ENCODE assay signal across 18 cellular contexts in the genomic region with DNA sequence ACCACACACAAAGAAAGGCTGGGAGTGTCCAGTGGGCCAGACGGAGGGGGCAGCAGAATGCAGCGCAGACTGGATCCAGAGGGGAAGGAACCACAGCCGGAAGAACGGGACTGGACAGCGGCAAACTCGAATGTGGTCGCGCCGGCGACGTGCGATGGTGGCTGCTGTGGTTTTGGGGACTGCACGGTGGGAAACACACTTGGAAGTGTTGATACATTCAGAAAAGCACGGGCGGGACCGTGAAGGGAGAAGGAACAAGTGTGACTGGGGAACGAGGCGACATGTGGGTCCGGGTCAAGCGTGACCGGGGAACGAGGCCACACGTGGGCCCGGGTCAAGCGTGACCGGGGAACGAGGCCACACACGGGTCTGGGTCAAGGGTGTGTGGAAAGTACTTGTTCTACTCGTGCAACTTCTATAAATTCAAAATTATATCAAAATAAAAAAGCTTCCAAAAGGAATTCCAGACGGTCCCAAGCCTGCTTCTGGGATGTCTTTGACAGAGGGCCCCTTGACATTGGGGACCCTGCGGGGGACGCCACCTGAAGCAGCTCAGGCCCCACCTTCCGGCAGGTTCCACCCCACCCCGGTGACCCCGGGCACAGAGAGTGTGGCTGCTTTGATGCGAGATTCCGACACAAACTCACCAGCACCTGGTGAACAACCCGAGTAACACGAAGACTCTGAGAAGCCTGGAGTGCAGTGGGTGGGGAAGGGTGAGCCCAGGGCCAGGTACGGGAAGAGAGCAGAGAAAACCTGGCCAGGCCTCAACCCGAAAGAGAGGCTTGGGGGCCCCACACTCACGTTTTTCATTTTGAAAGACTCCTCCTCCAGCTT. TPM values are rescaled to one million over a fixed set of nuclear protein-coding genes. Genes with fewer than 3 reads are reported as not detected.
DNase-seq lines count a peak whose midpoint lies in the region; ATAC-seq and TF ChIP-seq lines count a peak whose summit lies in the region.
"Had no signal": no experiment of that assay in that cellular context is flagged by ENCODE, and none has a peak within 500 bp of the region (broad histone marks: within the 10 kb centered on the region; RNA-seq: fewer than 3 reads in every experiment).

No MANE protein-coding gene starts in this region.

- H3K4me1 Mint-ChIP-seq in CD14-positive monocyte (no peaks in the 10 kb centered on the region), MCF 10A (ENCODE audit: insufficient read depth, unreplicated experiment) (no peaks in the 10 kb centered on the region)
- peaks cover 4% of the 10 kb centered on the region for H3K4me1 Mint-ChIP-seq in activated CD4-positive, alpha-beta memory T cell treated with anti-CD3 and anti-CD28 coated beads for 36 hours (ENCODE audit: low read depth)
- H3K4me1 Mint-ChIP-seq: activated CD8-positive, alpha-beta memory T cell treated with anti-CD3 and anti-CD28 coated beads, Interleukin-2, amount 10 ng/mL, durations not matched to agents 7 days and 5 days had no signal

- no TSS peak for BruUV-seq in MCF 10A (replicated peaks; lab: Mats Ljungman, UMichigan)

- H3K9me3 Mint-ChIP-seq in CD14-positive monocyte (peaks cover 0 to 2% (median 0%) of the 10 kb centered on the region in 7 donors), MCF 10A (ENCODE audit: unreplicated experiment) (no peaks in the 10 kb centered on the region)
- no peaks in the 10 kb centered on the region for H3K9me3 Mint-ChIP-seq in activated CD4-positive, alpha-beta memory T cell treated with anti-CD3 and anti-CD28 coated beads for 36 hours

- no peak overlapping the region for H3K4me3 Mint-ChIP-seq in CD14-positive monocyte
- no peak overlapping the region for H3K4me3 Mint-ChIP-seq in activated CD4-positive, alpha-beta memory T cell treated with anti-CD3 and anti-CD28 coated beads for 36 hours
- no peak overlapping the region for H3K4me3 Mint-ChIP-seq in MCF 10A (ENCODE audit: unreplicated experiment)
- H3K4me3 Mint-ChIP-seq: activated CD8-positive, alpha-beta memory T cell treated with anti-CD3 and anti-CD28 coated beads, Interleukin-2, amount 10 ng/mL, durations not matched to agents 7 days and 5 days; activated naive CD8-positive, alpha-beta T cell had no signal

- H3K27me3 ChIP-seq in dorsolateral prefrontal cortex: no peaks in the 10 kb centered on the region

- intact Hi-C loops in CD14-positive monocyte (cut with micrococcal nuclease) (no loop called here), left cardiac atrium (cut with DNase I) (no loop called here), posterior vena cava (cut with DNase I) (no loop called here), dorsolateral prefrontal cortex (cut with DNase I) (no loop called here), MCF 10A (cut with micrococcal nuclease) (no loop called here)
- intact Hi-C loops in activated CD4-positive, alpha-beta memory T cell treated with anti-CD3 and anti-CD28 coated beads for 36 hours (cut with micrococcal nuclease): no loop called here

- ATAC-seq in left cardiac atrium: no peak
- ATAC-seq: activated CD8-positive, alpha-beta memory T cell treated with anti-CD3 and anti-CD28 coated beads, Interleukin-2, amount 10 ng/mL, durations not matched to agents 7 days and 5 days; PC-3 had no signal

- peak; percentile 14 for DNase-seq in CD14-positive monocyte (ENCODE audit: low spot score)
- DNase-seq in activated CD4-positive, alpha-beta memory T cell treated with anti-CD3 and anti-CD28 coated beads for 36 hours: no peak
- DNase-seq in left cardiac atrium: peak; percentile 18
- DNase-seq in posterior vena cava (ENCODE audit: low spot score): peak; percentile 68
- no peak for DNase-seq in medulla oblongata (ENCODE audit: extremely low spot score)
- DNase-seq in stimulated activated CD4-positive, alpha-beta T cell treated with anti-CD3 and anti-CD28 coated beads, Interleukin-15, amount 100 ng/mL, for 24 hours: no peak
- no peak for DNase-seq in dorsolateral prefrontal cortex
- no peak for DNase-seq in MCF 10A (ENCODE audit: unreplicated experiment)
- DNase-seq: activated CD8-positive, alpha-beta memory T cell treated with anti-CD3 and anti-CD28 coated beads, Interleukin-2, amount 10 ng/mL, durations not matched to agents 7 days and 5 days; AML-193; cerebellar nuclear complex; islet precursor cell; NCI-H1930; NCI-H69 had no signal

- peak overlapping the region in 2 of 59 donors; percentile 5 to 30 for H3K27ac ChIP-seq in dorsolateral prefrontal cortex
- H3K27ac ChIP-seq: prostate gland, VCaP had no signal

- no peak for TF ChIP-seq CTCF in CD14-positive monocyte (IDR thresholded peaks at IDR 0.05)
- no peak for TF ChIP-seq CTCF in dorsolateral prefrontal cortex (IDR thresholded peaks at IDR 0.05 in 54 of 56, conservative IDR thresholded peaks at IDR 0.05 in 2 of 56; ENCODE audit: low read depth in 1 of 56, partially characterized antibody in 56 of 56)
- no peak for TF ChIP-seq CTCF in MCF 10A (IDR thresholded peaks at IDR 0.05; ENCODE audit: unreplicated experiment)

- POLR2A ChIA-PET in activated CD4-positive, alpha-beta memory T cell treated with anti-CD3 and anti-CD28 coated beads for 36 hours (lab: Charles Lee): no interaction called here
- POLR2A ChIA-PET in MCF 10A (lab: Yijun Ruan, JAX): interaction anchor here (0.6 to 1.5 kb wide), 2 partner anchors 17 to 38 kb away, joined by 3 read pairs; no protein-coding TSS in a partner anchor

- H3K27me3 Mint-ChIP-seq in CD14-positive monocyte (ENCODE audit: low read depth in 3 of 3) (peaks cover 0 to 2% (median 0%) of the 10 kb centered on the region in 3 donors), MCF 10A (ENCODE audit: insufficient read depth, unreplicated experiment) (no peaks in the 10 kb centered on the region)
- no peaks in the 10 kb centered on the region for H3K27me3 Mint-ChIP-seq in activated CD4-positive, alpha-beta memory T cell treated with anti-CD3 and anti-CD28 coated beads for 36 hours
- H3K27me3 Mint-ChIP-seq: activated CD8-positive, alpha-beta memory T cell treated with anti-CD3 and anti-CD28 coated beads, Interleukin-2, amount 10 ng/mL, durations not matched to agents 7 days and 5 days; activated naive CD8-positive, alpha-beta T cell had no signal

- no peak overlapping the region for H3K4me3 ChIP-seq in dorsolateral prefrontal cortex
- H3K4me3 ChIP-seq: prostate gland had no signal

- H3K27ac Mint-ChIP-seq in CD14-positive monocyte (peak overlapping the region in 2 of 7 donors; percentile 53 to 55), MCF 10A (ENCODE audit: low read depth, unreplicated experiment) (no peak overlapping the region)
- H3K27ac Mint-ChIP-seq in activated CD4-positive, alpha-beta memory T cell treated with anti-CD3 and anti-CD28 coated beads for 36 hours: peak overlapping the region; percentile 52
- H3K27ac Mint-ChIP-seq: activated CD8-positive, alpha-beta memory T cell treated with anti-CD3 and anti-CD28 coated beads, Interleukin-2, amount 10 ng/mL, durations not matched to agents 7 days and 5 days had no signal

- CTCF ChIA-PET in activated CD4-positive, alpha-beta memory T cell treated with anti-CD3 and anti-CD28 coated beads for 36 hours (lab: Charles Lee): no interaction called here
- CTCF ChIA-PET in MCF 10A (lab: Yijun Ruan, JAX): no interaction called here

- H3K36me3 Mint-ChIP-seq in CD14-positive monocyte (peaks cover 66 to 76% of the 10 kb centered on the region in 2 donors), MCF 10A (ENCODE audit: insufficient read depth, unreplicated experiment) (peaks cover 22% of the 10 kb centered on the region)
- H3K36me3 Mint-ChIP-seq in activated CD4-positive, alpha-beta memory T cell treated with anti-CD3 and anti-CD28 coated beads for 36 hours: peaks cover 24% of the 10 kb centered on the region
- H3K36me3 Mint-ChIP-seq: activated CD8-positive, alpha-beta memory T cell treated with anti-CD3 and anti-CD28 coated beads, Interleukin-2, amount 10 ng/mL, durations not matched to agents 7 days and 5 days had no signal

RNA-seq across cellular contexts. Expression of gene C13orf46, which starts 25.1 kb away (rescaled TPM):
- under 1 TPM in 1 of 2 donors, not detected in 1; 0.05 TPM for polyA plus RNA-seq in CD14-positive monocyte
- total RNA-seq in activated CD4-positive, alpha-beta memory T cell treated with anti-CD3 and anti-CD28 coated beads for 36 hours: 1 to 10 TPM; 1.5 to 1.8 TPM
- total RNA-seq in left cardiac atrium: 1 to 10 TPM in 1 of 2 donors, under 1 TPM in 1; 0.65 to 1.4 TPM
- 1 to 10 TPM; 1.2 to 1.9 TPM for total RNA-seq in posterior vena cava
- total RNA-seq in dorsolateral prefrontal cortex: 1 to 10 TPM; 1.0 to 8.3 (median 2.9) TPM
- total RNA-seq in MCF 10A (2022): 0.54 and 1.4 TPM in 2 replicates

Comparison
In these comparisons a context has a peak if more than half of its experiments do, and no peak if none do; other contexts are left out.
1. DNase-seq: peak in CD14-positive monocyte (single experiment), left cardiac atrium (single experiment) and posterior vena cava (single experiment); none in activated CD4-positive, alpha-beta memory T cell treated with anti-CD3 and anti-CD28 coated beads for 36 hours (single experiment), medulla oblongata (single experiment), stimulated activated CD4-positive, alpha-beta T cell treated with anti-CD3 and anti-CD28 coated beads, Interleukin-15, amount 100 ng/mL, for 24 hours (single experiment), dorsolateral prefrontal cortex (0 of 10) and MCF 10A (single experiment).